1 cellular context compared by ENCODE assay signal in the genomic region with DNA sequence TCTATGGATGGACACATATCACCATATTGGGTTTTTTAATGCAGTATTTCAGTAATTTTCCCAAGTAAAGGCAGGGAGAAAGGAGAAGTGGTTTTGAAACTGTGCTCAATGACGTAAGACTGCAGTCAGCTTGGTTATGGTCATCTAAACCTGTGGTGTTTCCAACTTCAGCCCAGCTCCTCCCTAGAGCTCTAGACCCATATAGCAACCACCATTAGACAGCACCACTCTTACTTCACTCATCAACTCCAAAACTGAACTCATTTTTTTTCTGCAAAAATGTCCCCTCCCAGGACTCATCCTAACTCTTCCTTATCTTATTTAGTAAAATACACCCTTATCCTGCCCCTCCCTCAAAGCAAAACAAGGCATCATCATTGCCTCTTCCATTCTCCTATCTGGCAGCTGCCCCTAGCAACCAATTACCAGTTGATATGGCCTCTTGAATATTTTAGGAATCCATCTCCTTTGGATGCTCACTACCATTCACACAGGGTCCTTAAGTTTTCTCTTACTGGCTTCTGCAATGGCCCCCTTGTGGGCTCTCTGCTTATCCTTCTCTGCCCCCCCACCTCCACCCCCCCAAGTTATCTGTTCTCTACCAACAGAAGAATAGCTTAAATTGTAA.
TF ChIP-seq lines count a peak whose summit lies in the region.

No MANE protein-coding gene starts in this region.

TF ChIP-seq in K562, 482 proteins besides CTCF, POLR2A, EP300 and RAD21 (continued from another document and continues in another):
- TF ChIP-seq, protein P1, sequence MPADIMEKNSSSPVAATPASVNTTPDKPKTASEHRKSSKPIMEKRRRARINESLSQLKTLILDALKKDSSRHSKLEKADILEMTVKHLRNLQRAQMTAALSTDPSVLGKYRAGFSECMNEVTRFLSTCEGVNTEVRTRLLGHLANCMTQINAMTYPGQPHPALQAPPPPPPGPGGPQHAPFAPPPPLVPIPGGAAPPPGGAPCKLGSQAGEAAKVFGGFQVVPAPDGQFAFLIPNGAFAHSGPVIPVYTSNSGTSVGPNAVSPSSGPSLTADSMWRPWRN (IDR thresholded peaks at IDR 0.05; ENCODE audit: low read depth): no peak
- TF ChIP-seq SRF (CRISPR knock-in tag; IDR thresholded peaks at IDR 0.05): peak in 1 of 2 experiments; percentile 38; a peak in 1 of 4 replicates
- TF ChIP-seq ZNF263 (CRISPR knock-in tag; IDR thresholded peaks at IDR 0.05; ENCODE audit: borderline replicate concordance): peak; percentile 45; the same call in 1 of the 2 replicates
- TF ChIP-seq, protein P2, sequence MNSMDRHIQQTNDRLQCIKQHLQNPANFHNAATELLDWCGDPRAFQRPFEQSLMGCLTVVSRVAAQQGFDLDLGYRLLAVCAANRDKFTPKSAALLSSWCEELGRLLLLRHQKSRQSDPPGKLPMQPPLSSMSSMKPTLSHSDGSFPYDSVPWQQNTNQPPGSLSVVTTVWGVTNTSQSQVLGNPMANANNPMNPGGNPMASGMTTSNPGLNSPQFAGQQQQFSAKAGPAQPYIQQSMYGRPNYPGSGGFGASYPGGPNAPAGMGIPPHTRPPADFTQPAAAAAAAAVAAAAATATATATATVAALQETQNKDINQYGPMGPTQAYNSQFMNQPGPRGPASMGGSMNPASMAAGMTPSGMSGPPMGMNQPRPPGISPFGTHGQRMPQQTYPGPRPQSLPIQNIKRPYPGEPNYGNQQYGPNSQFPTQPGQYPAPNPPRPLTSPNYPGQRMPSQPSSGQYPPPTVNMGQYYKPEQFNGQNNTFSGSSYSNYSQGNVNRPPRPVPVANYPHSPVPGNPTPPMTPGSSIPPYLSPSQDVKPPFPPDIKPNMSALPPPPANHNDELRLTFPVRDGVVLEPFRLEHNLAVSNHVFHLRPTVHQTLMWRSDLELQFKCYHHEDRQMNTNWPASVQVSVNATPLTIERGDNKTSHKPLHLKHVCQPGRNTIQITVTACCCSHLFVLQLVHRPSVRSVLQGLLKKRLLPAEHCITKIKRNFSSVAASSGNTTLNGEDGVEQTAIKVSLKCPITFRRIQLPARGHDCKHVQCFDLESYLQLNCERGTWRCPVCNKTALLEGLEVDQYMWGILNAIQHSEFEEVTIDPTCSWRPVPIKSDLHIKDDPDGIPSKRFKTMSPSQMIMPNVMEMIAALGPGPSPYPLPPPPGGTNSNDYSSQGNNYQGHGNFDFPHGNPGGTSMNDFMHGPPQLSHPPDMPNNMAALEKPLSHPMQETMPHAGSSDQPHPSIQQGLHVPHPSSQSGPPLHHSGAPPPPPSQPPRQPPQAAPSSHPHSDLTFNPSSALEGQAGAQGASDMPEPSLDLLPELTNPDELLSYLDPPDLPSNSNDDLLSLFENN (IDR thresholded peaks at IDR 0.05; ENCODE audit: low read depth in 2 of 2, low read length in 2 of 2): no peak
- TF ChIP-seq PML (IDR thresholded peaks at IDR 0.05; ENCODE audit: low read length): 0 out of 2 replicates have a peak, but pooled peaks have one; percentile 24
- TF ChIP-seq, protein P3, sequence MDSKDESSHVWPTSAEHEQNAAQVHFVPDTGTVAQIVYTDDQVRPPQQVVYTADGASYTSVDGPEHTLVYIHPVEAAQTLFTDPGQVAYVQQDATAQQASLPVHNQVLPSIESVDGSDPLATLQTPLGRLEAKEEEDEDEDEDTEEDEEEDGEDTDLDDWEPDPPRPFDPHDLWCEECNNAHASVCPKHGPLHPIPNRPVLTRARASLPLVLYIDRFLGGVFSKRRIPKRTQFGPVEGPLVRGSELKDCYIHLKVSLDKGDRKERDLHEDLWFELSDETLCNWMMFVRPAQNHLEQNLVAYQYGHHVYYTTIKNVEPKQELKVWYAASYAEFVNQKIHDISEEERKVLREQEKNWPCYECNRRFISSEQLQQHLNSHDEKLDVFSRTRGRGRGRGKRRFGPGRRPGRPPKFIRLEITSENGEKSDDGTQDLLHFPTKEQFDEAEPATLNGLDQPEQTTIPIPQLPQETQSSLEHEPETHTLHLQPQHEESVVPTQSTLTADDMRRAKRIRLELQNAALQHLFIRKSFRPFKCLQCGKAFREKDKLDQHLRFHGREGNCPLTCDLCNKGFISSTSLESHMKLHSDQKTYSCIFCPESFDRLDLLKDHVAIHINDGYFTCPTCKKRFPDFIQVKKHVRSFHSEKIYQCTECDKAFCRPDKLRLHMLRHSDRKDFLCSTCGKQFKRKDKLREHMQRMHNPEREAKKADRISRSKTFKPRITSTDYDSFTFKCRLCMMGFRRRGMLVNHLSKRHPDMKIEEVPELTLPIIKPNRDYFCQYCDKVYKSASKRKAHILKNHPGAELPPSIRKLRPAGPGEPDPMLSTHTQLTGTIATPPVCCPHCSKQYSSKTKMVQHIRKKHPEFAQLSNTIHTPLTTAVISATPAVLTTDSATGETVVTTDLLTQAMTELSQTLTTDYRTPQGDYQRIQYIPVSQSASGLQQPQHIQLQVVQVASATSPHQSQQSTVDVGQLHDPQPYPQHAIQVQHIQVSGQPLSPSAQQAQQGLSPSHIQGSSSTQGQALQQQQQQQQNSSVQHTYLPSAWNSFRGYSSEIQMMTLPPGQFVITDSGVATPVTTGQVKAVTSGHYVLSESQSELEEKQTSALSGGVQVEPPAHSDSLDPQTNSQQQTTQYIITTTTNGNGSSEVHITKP (IDR thresholded peaks at IDR 0.05; ENCODE audit: partially characterized antibody): peak; percentile 37
- TF ChIP-seq, protein P4, sequence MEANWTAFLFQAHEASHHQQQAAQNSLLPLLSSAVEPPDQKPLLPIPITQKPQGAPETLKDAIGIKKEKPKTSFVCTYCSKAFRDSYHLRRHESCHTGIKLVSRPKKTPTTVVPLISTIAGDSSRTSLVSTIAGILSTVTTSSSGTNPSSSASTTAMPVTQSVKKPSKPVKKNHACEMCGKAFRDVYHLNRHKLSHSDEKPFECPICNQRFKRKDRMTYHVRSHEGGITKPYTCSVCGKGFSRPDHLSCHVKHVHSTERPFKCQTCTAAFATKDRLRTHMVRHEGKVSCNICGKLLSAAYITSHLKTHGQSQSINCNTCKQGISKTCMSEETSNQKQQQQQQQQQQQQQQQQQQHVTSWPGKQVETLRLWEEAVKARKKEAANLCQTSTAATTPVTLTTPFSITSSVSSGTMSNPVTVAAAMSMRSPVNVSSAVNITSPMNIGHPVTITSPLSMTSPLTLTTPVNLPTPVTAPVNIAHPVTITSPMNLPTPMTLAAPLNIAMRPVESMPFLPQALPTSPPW (CRISPR knock-in tag; IDR thresholded peaks at IDR 0.05): peak; percentile 81
- no peak for TF ChIP-seq DMBX1 (CRISPR knock-in tag; IDR thresholded peaks at IDR 0.05; ENCODE audit: borderline replicate concordance)
- no peak for TF ChIP-seq STAT5A (IDR thresholded peaks at IDR 0.05; ENCODE audit: borderline replicate concordance, low read length)
- TF ChIP-seq POLR2AphosphoS5 (IDR thresholded peaks at IDR 0.05; ENCODE audit: control insufficient read depth, insufficient read depth, low read depth, low read length): peak; percentile 15; the same call in 1 of the 2 replicates
- TF ChIP-seq, protein P5, sequence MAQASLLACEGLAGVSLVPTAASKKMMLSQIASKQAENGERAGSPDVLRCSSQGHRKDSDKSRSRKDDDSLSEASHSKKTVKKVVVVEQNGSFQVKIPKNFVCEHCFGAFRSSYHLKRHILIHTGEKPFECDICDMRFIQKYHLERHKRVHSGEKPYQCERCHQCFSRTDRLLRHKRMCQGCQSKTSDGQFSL (CRISPR knock-in tag; IDR thresholded peaks at IDR 0.05): peak; percentile 92
- TF ChIP-seq, protein P5 (tag; IDR thresholded peaks at IDR 0.05): peak in 1 of 2 experiments; percentile 94; a peak in 2 of 4 replicates
- TF ChIP-seq, protein P6, sequence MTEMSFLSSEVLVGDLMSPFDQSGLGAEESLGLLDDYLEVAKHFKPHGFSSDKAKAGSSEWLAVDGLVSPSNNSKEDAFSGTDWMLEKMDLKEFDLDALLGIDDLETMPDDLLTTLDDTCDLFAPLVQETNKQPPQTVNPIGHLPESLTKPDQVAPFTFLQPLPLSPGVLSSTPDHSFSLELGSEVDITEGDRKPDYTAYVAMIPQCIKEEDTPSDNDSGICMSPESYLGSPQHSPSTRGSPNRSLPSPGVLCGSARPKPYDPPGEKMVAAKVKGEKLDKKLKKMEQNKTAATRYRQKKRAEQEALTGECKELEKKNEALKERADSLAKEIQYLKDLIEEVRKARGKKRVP (CRISPR knock-in tag; IDR thresholded peaks at IDR 0.05): 0 out of 2 replicates have a peak, but pooled peaks have one; percentile 12
- TF ChIP-seq ZFP36 (IDR thresholded peaks at IDR 0.05; ENCODE audit: low read depth, low read length, partially characterized antibody): no peak
- no peak for TF ChIP-seq ESRRB (CRISPR knock-in tag; IDR thresholded peaks at IDR 0.05; ENCODE audit: borderline replicate concordance)
- peak; percentile 50; the same call in 1 of the 2 replicates for TF ChIP-seq ATF7 (IDR thresholded peaks at IDR 0.05)
- TF ChIP-seq, protein P7, sequence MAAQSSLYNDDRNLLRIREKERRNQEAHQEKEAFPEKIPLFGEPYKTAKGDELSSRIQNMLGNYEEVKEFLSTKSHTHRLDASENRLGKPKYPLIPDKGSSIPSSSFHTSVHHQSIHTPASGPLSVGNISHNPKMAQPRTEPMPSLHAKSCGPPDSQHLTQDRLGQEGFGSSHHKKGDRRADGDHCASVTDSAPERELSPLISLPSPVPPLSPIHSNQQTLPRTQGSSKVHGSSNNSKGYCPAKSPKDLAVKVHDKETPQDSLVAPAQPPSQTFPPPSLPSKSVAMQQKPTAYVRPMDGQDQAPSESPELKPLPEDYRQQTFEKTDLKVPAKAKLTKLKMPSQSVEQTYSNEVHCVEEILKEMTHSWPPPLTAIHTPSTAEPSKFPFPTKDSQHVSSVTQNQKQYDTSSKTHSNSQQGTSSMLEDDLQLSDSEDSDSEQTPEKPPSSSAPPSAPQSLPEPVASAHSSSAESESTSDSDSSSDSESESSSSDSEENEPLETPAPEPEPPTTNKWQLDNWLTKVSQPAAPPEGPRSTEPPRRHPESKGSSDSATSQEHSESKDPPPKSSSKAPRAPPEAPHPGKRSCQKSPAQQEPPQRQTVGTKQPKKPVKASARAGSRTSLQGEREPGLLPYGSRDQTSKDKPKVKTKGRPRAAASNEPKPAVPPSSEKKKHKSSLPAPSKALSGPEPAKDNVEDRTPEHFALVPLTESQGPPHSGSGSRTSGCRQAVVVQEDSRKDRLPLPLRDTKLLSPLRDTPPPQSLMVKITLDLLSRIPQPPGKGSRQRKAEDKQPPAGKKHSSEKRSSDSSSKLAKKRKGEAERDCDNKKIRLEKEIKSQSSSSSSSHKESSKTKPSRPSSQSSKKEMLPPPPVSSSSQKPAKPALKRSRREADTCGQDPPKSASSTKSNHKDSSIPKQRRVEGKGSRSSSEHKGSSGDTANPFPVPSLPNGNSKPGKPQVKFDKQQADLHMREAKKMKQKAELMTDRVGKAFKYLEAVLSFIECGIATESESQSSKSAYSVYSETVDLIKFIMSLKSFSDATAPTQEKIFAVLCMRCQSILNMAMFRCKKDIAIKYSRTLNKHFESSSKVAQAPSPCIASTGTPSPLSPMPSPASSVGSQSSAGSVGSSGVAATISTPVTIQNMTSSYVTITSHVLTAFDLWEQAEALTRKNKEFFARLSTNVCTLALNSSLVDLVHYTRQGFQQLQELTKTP (IDR thresholded peaks at IDR 0.05; ENCODE audit: low read depth in 1 of 2, partially characterized antibody in 2 of 2): no peak
- no peak for TF ChIP-seq SLC30A9 (CRISPR knock-in tag; IDR thresholded peaks at IDR 0.05)
- TF ChIP-seq RBM15 (IDR thresholded peaks at IDR 0.05; ENCODE audit: insufficient read depth, low read length): no peak
- no peak for TF ChIP-seq PHB (CRISPR knock-in tag; IDR thresholded peaks at IDR 0.05)
- 0 out of 2 replicates have a peak, but pooled peaks have one; percentile 12 for TF ChIP-seq FOXM1 (IDR thresholded peaks at IDR 0.05; ENCODE audit: low read depth)
- TF ChIP-seq FOXM1 (CRISPR knock-in tag; IDR thresholded peaks at IDR 0.05; ENCODE audit: low read depth): no peak
- TF ChIP-seq, protein P8, sequence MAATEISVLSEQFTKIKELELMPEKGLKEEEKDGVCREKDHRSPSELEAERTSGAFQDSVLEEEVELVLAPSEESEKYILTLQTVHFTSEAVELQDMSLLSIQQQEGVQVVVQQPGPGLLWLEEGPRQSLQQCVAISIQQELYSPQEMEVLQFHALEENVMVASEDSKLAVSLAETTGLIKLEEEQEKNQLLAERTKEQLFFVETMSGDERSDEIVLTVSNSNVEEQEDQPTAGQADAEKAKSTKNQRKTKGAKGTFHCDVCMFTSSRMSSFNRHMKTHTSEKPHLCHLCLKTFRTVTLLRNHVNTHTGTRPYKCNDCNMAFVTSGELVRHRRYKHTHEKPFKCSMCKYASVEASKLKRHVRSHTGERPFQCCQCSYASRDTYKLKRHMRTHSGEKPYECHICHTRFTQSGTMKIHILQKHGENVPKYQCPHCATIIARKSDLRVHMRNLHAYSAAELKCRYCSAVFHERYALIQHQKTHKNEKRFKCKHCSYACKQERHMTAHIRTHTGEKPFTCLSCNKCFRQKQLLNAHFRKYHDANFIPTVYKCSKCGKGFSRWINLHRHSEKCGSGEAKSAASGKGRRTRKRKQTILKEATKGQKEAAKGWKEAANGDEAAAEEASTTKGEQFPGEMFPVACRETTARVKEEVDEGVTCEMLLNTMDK (IDR thresholded peaks at IDR 0.05; ENCODE audit: borderline replicate concordance, insufficient read depth, low read depth, low read length, poor library complexity, severe bottlenecking): peak; percentile 65
